Comparison of ENCODE assay signal across 2 cellular contexts in the genomic region with DNA sequence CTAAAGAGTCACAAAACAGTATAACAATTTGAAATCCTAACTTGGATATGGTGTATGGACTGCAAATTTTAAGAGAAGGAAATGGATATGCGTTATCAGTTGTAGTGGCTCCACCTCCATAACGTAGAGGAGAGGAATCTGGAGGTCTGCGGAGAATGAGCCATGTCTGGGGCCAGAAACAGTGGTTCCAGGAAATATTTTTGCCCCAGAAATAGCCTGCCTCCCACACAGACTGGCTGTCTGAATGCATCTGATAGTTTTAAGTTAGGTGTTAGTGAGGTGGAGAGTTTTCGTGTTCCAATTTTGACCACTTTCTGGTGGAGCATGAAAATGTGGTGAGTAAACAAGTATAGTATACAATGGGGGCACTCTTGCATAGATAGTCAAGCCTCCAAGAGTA.
TF ChIP-seq lines count a peak whose summit lies in the region.

No MANE protein-coding gene starts in this region.

TF ChIP-seq in HepG2, 621 proteins besides CTCF, POLR2A, EP300 and RAD21:
- no peak for TF ChIP-seq TEAD2 (CRISPR knock-in tag; IDR thresholded peaks at IDR 0.05)
- TF ChIP-seq, protein P1, sequence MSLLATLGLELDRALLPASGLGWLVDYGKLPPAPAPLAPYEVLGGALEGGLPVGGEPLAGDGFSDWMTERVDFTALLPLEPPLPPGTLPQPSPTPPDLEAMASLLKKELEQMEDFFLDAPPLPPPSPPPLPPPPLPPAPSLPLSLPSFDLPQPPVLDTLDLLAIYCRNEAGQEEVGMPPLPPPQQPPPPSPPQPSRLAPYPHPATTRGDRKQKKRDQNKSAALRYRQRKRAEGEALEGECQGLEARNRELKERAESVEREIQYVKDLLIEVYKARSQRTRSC (CRISPR knock-in tag; IDR thresholded peaks at IDR 0.05; ENCODE audit: low read depth), result no peak
- TF ChIP-seq MTF1 (CRISPR knock-in tag; IDR thresholded peaks at IDR 0.05), result no peak
- no peak for TF ChIP-seq NFYC (CRISPR knock-in tag; IDR thresholded peaks at IDR 0.05)
- no peak for TF ChIP-seq ZNF382 (CRISPR knock-in tag; IDR thresholded peaks at IDR 0.05; ENCODE audit: borderline replicate concordance)
- no peak for TF ChIP-seq NCOA2 (CRISPR knock-in tag; IDR thresholded peaks at IDR 0.05)
- TF ChIP-seq FOXA3 (CRISPR knock-in tag; IDR thresholded peaks at IDR 0.05), result no peak
- no peak for TF ChIP-seq ZSCAN21 (CRISPR knock-in tag; IDR thresholded peaks at IDR 0.05; ENCODE audit: borderline replicate concordance)
- no peak for TF ChIP-seq ZNF772 (CRISPR knock-in tag; IDR thresholded peaks at IDR 0.05)
- no peak for TF ChIP-seq YEATS2 (CRISPR knock-in tag; IDR thresholded peaks at IDR 0.05; ENCODE audit: borderline replicate concordance)
- TF ChIP-seq GTF3A (CRISPR knock-in tag; conservative IDR thresholded peaks at IDR 0.05), result no peak
- TF ChIP-seq SCMH1 (CRISPR knock-in tag; IDR thresholded peaks at IDR 0.05; ENCODE audit: borderline replicate concordance), result no peak

TF ChIP-seq in endothelial cell of umbilical vein, 7 proteins besides CTCF, POLR2A, EP300 and RAD21:
- TF ChIP-seq MYC (IDR thresholded peaks at IDR 0.05; ENCODE audit: low read depth, low read length), result no peak
- no peak for TF ChIP-seq JUN (IDR thresholded peaks at IDR 0.05; ENCODE audit: borderline replicate concordance, insufficient read depth, insufficient read length, low read depth)
- no peak for TF ChIP-seq GATA2 (IDR thresholded peaks at IDR 0.05; ENCODE audit: insufficient read depth, insufficient read length, low read depth, low read length)
- no peak for TF ChIP-seq FOS (IDR thresholded peaks at IDR 0.05; ENCODE audit: borderline replicate concordance, insufficient read depth, low read length)
- TF ChIP-seq EZH2 (IDR thresholded peaks at IDR 0.05; ENCODE audit: borderline replicate concordance, low read depth, low read length, severe bottlenecking), result no peak
- TF ChIP-seq POLR2AphosphoS5 (IDR thresholded peaks at IDR 0.05; ENCODE audit: insufficient read depth, low read depth, low read length), result no peak
- TF ChIP-seq, protein P2, sequence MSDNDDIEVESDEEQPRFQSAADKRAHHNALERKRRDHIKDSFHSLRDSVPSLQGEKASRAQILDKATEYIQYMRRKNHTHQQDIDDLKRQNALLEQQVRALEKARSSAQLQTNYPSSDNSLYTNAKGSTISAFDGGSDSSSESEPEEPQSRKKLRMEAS (IDR thresholded peaks at IDR 0.05; ENCODE audit: insufficient read depth, insufficient read length), result no peak
